In genomic region chr3:17355591-17355990, GRCh38 we compare ENCODE assay signal across 20 cellular contexts.
DNase-seq lines count a peak whose midpoint lies in the region; ATAC-seq and TF ChIP-seq lines count a peak whose summit lies in the region.
"Had no signal": no experiment of that assay in that cellular context is flagged by ENCODE, and none has a peak within 500 bp of the region (broad histone marks: within the 10 kb centered on the region; RNA-seq: fewer than 3 reads in every experiment).

No MANE protein-coding gene starts in this region.

- peak; percentile 26 for DNase-seq in AG20443 (ENCODE audit: low spot score)
- DNase-seq in HCEC 1CT, result peak; percentile 19
- DNase-seq in cardiac fibroblast (ENCODE audit: low read depth in 2 of 2), result peak; percentile 10 to 15
- peak; percentile 2 to 46 for DNase-seq in lung microvascular endothelial cell (ENCODE audit: low read depth in 2 of 2)
- no peak for DNase-seq in COLO829 (ENCODE audit: low spot score)
- no peak for DNase-seq in DMS153 treated with DMSO at 0.1 percent for 48 hours (lab: John Stamatoyannopoulos, UW; ENCODE audit: unreplicated experiment)
- DNase-seq: activated CD4-positive, alpha-beta T cell treated with anti-CD3 and anti-CD28 coated beads, Interleukin-2, amount 50 U/mL, for 1 hour; AML-193; body of pancreas; DND-41; left lung; MM.1S; NCI-H146; NCI-H524; nephron progenitor cell; RPMI8226; substantia nigra; WERI-Rb-1 had no signal

- H3K4me3 ChIP-seq in cardiac fibroblast (replicated peaks in 1 of 2; ENCODE audit: low read depth in 2 of 2, low read length in 2 of 2), result no peak overlapping the region
- H3K4me3 ChIP-seq: body of pancreas, left lung had no signal

- no peak for TF ChIP-seq CTCF in cardiac fibroblast (IDR thresholded peaks at IDR 0.05; ENCODE audit: low read depth, low read length)

- no peak for ATAC-seq in activated CD4-positive, CD25-positive, alpha-beta regulatory T cell treated with anti-CD3 and anti-CD28 coated beads, Interleukin-2, amount 50 U/mL, for 24 hours
- ATAC-seq: body of pancreas, left lung, SK-N-SH treated with all-trans-retinoic acid at 6 μM for 48 hours had no signal

Comparison
In these comparisons a context has a peak if more than half of its experiments do, and no peak if none do; other contexts are left out.
1. DNase-seq: peak in AG20443 (single experiment), HCEC 1CT (single experiment), cardiac fibroblast (2 of 2) and lung microvascular endothelial cell (2 of 2); none in COLO829 (single experiment) and DMS153 treated with DMSO at 0.1 percent for 48 hours (single experiment).